Comparison of ENCODE assay signal across 8 cellular contexts in the genomic region with DNA sequence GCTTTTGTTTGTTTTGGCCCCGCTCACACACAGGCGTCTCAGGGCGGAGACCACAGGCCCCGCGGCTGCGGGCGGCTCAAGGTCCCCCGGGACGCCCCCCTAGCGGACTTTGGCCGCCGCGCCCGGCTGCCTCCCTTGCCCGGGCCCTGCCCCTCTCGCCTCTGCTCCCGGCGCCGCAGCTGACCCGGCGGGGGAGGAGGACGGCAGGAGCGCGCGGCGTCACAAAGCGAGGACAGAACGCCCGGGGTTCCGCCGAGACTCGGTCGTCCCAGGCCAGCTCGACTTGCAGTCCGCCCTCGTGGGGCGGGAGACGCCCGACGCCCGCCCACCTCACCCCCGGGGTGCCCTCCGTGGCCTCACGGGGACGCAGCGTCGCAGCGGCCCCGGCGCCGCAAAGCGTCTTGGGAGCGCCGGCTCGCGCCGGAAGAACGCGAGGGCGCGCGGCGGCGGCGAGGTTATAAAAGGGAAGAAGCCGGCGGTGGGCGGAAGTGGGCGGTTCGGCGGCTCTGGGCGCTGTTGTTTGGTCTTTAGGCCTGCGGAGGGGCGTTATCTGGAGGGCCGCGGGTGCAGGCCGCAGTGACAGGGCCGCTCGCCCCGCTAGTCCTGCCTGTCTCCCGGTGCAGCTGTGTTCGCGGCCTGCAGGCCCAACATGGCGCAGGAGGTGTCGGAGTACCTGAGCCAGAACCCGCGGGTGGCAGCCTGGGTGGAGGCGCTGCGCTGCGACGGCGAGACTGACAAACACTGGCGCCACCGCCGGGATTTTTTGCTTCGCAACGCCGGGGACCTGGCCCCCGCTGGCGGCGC. TPM values are rescaled to one million over a fixed set of nuclear protein-coding genes. Genes with fewer than 3 reads are reported as not detected.
A peak's percentile ranks its signal among the peaks of the same experiment; 100 is the strongest.
DNase-seq lines count a peak whose midpoint lies in the region; ATAC-seq and TF ChIP-seq lines count a peak whose summit lies in the region.

A gene with protein sequence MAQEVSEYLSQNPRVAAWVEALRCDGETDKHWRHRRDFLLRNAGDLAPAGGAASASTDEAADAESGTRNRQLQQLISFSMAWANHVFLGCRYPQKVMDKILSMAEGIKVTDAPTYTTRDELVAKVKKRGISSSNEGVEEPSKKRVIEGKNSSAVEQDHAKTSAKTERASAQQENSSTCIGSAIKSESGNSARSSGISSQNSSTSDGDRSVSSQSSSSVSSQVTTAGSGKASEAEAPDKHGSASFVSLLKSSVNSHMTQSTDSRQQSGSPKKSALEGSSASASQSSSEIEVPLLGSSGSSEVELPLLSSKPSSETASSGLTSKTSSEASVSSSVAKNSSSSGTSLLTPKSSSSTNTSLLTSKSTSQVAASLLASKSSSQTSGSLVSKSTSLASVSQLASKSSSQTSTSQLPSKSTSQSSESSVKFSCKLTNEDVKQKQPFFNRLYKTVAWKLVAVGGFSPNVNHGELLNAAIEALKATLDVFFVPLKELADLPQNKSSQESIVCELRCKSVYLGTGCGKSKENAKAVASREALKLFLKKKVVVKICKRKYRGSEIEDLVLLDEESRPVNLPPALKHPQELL (plus strand): TSS at position 488 of the 804 bp plus-strand sequence. CDS start 162 bp downstream, at position 650.

- H3K27me3 Mint-ChIP-seq in CD8-positive, alpha-beta T cell (ENCODE audit: low read depth): no peaks in the 10 kb centered on the region
- no peaks in the 10 kb centered on the region for H3K27me3 Mint-ChIP-seq in activated CD4-positive, alpha-beta memory T cell treated with anti-CD3 and anti-CD28 coated beads for 36 hours

- peaks cover 42% of the 10 kb centered on the region for H3K4me1 ChIP-seq in CD8-positive, alpha-beta T cell (ENCODE audit: insufficient read depth, low read length)
- peaks cover 0 to 38% (median 6%) of the 10 kb centered on the region in 4 donors for H3K4me1 ChIP-seq in right lobe of liver

- H3K27ac ChIP-seq in CD8-positive, alpha-beta T cell (ENCODE audit: low read depth, low read length): peak within 1 kb of the TSS; percentile 91
- peak within 1 kb of the TSS; percentile 94 to 96 (median 95) for H3K27ac ChIP-seq in right lobe of liver

- peak within 1 kb of the TSS; percentile 92 for H3K4me3 ChIP-seq in CD8-positive, alpha-beta T cell (ENCODE audit: low read depth, low read length)
- H3K4me3 ChIP-seq in right lobe of liver: peak within 1 kb of the TSS; percentile 88 to 98 (median 96)

- H3K36me3 ChIP-seq in CD8-positive, alpha-beta T cell (ENCODE audit: insufficient read depth, low read length): peaks cover 23% of the 10 kb centered on the region
- peaks cover 0 to 26% (median 17%) of the 10 kb centered on the region in 4 donors for H3K36me3 ChIP-seq in right lobe of liver

- peak; percentile 85 for ATAC-seq in CD8-positive, alpha-beta T cell
- ATAC-seq in GM19455 (IDR thresholded peaks at IDR 0.05; ENCODE audit: unreplicated experiment) (peak; percentile 87), right lobe of liver (peak; percentile 86 to 92 (median 88))

- CTCF ChIA-PET in CD8-positive, alpha-beta T cell (lab: Charles Lee): interaction anchor here (1.2 to 2.8 kb wide), 4 partner anchors 14 to 60 kb away, joined by 3 to 11 read pairs (median 5); a partner anchor contains a TSS
- CTCF ChIA-PET in activated CD4-positive, alpha-beta memory T cell treated with anti-CD3 and anti-CD28 coated beads for 36 hours (lab: Charles Lee): interaction anchor here (0.6 to 2.4 kb wide), 5 partner anchors 14 to 724 kb away, joined by 3 to 16 read pairs (median 4); a partner anchor contains a TSS

- POLR2A ChIA-PET in CD8-positive, alpha-beta T cell (lab: Charles Lee): interaction anchor here (0.8 to 2.8 kb wide), 18 partner anchors 9 to 528 kb away, joined by 3 to 23 read pairs (median 5); a partner anchor contains a TSS
- POLR2A ChIA-PET in activated CD4-positive, alpha-beta memory T cell treated with anti-CD3 and anti-CD28 coated beads for 36 hours (lab: Charles Lee): interaction anchor here (0.5 to 4.3 kb wide), 8 partner anchors 9 to 528 kb away, joined by 3 to 41 read pairs (median 5); a partner anchor contains a TSS

- TF ChIP-seq CTCF in CD8-positive, alpha-beta T cell (IDR thresholded peaks at IDR 0.05): no peak
- TF ChIP-seq CTCF in right lobe of liver (IDR thresholded peaks at IDR 0.05): peak in 3 of 4 donors; percentile 4 to 13 (median 11)

- H3K9me3 Mint-ChIP-seq in CD8-positive, alpha-beta T cell: no peaks in the 10 kb centered on the region
- H3K9me3 Mint-ChIP-seq in activated CD4-positive, alpha-beta memory T cell treated with anti-CD3 and anti-CD28 coated beads for 36 hours: no peaks in the 10 kb centered on the region

- peak within 1 kb of the TSS; percentile 99 for H3K27ac Mint-ChIP-seq in CD8-positive, alpha-beta T cell
- H3K27ac Mint-ChIP-seq in activated CD4-positive, alpha-beta memory T cell treated with anti-CD3 and anti-CD28 coated beads for 36 hours: peak within 1 kb of the TSS; percentile 98

- DNase-seq in CD8-positive, alpha-beta T cell: peak; percentile 90 to 98 (median 93)
- peak; percentile 95 for DNase-seq in HK-2 (ENCODE audit: unreplicated experiment)
- peak; percentile 58 for DNase-seq in NCI-H82 treated with DMSO at 0.1 percent for 48 hours (lab: John Stamatoyannopoulos, UW; ENCODE audit: unreplicated experiment)
- DNase-seq in activated CD4-positive, alpha-beta memory T cell treated with anti-CD3 and anti-CD28 coated beads for 36 hours: peak; percentile 95
- DNase-seq in dermis microvascular lymphatic vessel endothelial cell (ENCODE audit: low read depth in 2 of 2): peak; percentile 75 to 94
- DNase-seq in right lobe of liver: peak; percentile 93 to 96 (median 95)
- peak; percentile 90 to 94 for DNase-seq in stimulated activated CD4-positive, alpha-beta T cell treated with anti-CD3 and anti-CD28 coated beads, Interleukin-4, amount 100 ng/mL, for 4 hours

- peaks cover 41% of the 10 kb centered on the region for H3K36me3 Mint-ChIP-seq in CD8-positive, alpha-beta T cell
- peaks cover 32% of the 10 kb centered on the region for H3K36me3 Mint-ChIP-seq in activated CD4-positive, alpha-beta memory T cell treated with anti-CD3 and anti-CD28 coated beads for 36 hours

- peak within 1 kb of the TSS; percentile 98 for H3K4me3 Mint-ChIP-seq in CD8-positive, alpha-beta T cell
- peak within 1 kb of the TSS; percentile 96 for H3K4me3 Mint-ChIP-seq in activated CD4-positive, alpha-beta memory T cell treated with anti-CD3 and anti-CD28 coated beads for 36 hours

- no peaks in the 10 kb centered on the region for H3K9me3 ChIP-seq in CD8-positive, alpha-beta T cell (ENCODE audit: low read length)
- no peaks in the 10 kb centered on the region for H3K9me3 ChIP-seq in right lobe of liver

- H3K4me1 Mint-ChIP-seq in CD8-positive, alpha-beta T cell (ENCODE audit: low read depth): peaks cover 58% of the 10 kb centered on the region
- peaks cover 40% of the 10 kb centered on the region for H3K4me1 Mint-ChIP-seq in activated CD4-positive, alpha-beta memory T cell treated with anti-CD3 and anti-CD28 coated beads for 36 hours (ENCODE audit: low read depth)

- intact Hi-C loops in CD8-positive, alpha-beta T cell (cut with DNase I, micrococcal nuclease): loop anchor here (1.0 to 10.0 kb wide), 16 partner anchors 14 to 1980 kb away; a partner anchor contains a TSS
- intact Hi-C loops in activated CD4-positive, alpha-beta memory T cell treated with anti-CD3 and anti-CD28 coated beads for 36 hours (cut with micrococcal nuclease): loop anchor here (1.0 to 10.0 kb wide), 5 partner anchors 14 to 790 kb away; a partner anchor contains a TSS
- intact Hi-C loops in right lobe of liver (cut with DNase I): no loop called here

- WGBS in right lobe of liver (ENCODE audit: insufficient coverage, low coverage, low lambda C conversion rate, missing lambda C conversion rate): under 1% methylated on average over 53 of the region's 101 CpGs

- peak; percentile 99 for TF ChIP-seq POLR2A in right lobe of liver (IDR thresholded peaks at IDR 0.05)

- no peaks in the 10 kb centered on the region for H3K27me3 ChIP-seq in CD8-positive, alpha-beta T cell (ENCODE audit: insufficient read depth, low read length)
- H3K27me3 ChIP-seq in right lobe of liver: no peaks in the 10 kb centered on the region

RNA-seq across cellular contexts. Expression of the gene that starts here (rescaled TPM):
- 10 to 100 TPM; 51.2 to 51.9 TPM for total RNA-seq in CD8-positive, alpha-beta T cell
- 10 to 100 TPM; 23.0 to 23.7 TPM for total RNA-seq in activated CD4-positive, alpha-beta memory T cell treated with anti-CD3 and anti-CD28 coated beads for 36 hours
- total RNA-seq in dermis microvascular lymphatic vessel endothelial cell: 13.1 and 14.7 TPM in 2 replicates
- total RNA-seq in right lobe of liver: 10 to 100 TPM in 1 of 6 experiments, 1 to 10 TPM in 5; 5.6 to 10.6 (median 6.8) TPM

Comparison
In these comparisons a context has a peak if more than half of its experiments do, and no peak if none do; other contexts are left out.
1. Peak in every context shown above with its lines: DNase-seq, ATAC-seq, H3K4me3 ChIP-seq and H3K27ac ChIP-seq.
2. intact Hi-C loops: an anchor here in CD8-positive, alpha-beta T cell (1.0 to 10.0 kb wide) and activated CD4-positive, alpha-beta memory T cell treated with anti-CD3 and anti-CD28 coated beads for 36 hours (1.0 to 10.0 kb wide); none called in right lobe of liver.